Comparison of ENCODE assay signal across 8 cellular contexts in genomic region chr2:131093066-131093842, GRCh38. TPM values are rescaled to one million over a fixed set of nuclear protein-coding genes. Genes with fewer than 3 reads are reported as not detected.
DNase-seq lines count a peak whose midpoint lies in the region; ATAC-seq, FAIRE-seq and TF ChIP-seq lines count a peak whose summit lies in the region.

TSS of gene FAM168B (minus strand) at chr2:131093460. CDS start at chr2:131082646, 10,814 bp downstream.

- H3K27ac ChIP-seq in adrenal gland (peak within 1 kb of the TSS; percentile 87 to 100 (median 98)), heart left ventricle (peak within 1 kb of the TSS; percentile 84 to 99 (median 98)), upper lobe of right lung (peak within 1 kb of the TSS; percentile 89)

- H3K4me3 ChIP-seq in adrenal gland = peak within 1 kb of the TSS in 3 of 4 donors; percentile 79 to 100 (median 81)
- H3K4me3 ChIP-seq in heart left ventricle = peak within 1 kb of the TSS; percentile 52 to 99 (median 86)
- H3K4me3 ChIP-seq in upper lobe of right lung = peak within 1 kb of the TSS; percentile 67

- H3K4me1 ChIP-seq in adrenal gland (replicated peaks in 1 of 2) (peaks cover 0 to 26% of the 10 kb centered on the region in 2 donors), heart left ventricle (peaks cover 0 to 22% (median 16%) of the 10 kb centered on the region in 12 donors), upper lobe of right lung (peaks cover 22% of the 10 kb centered on the region)

- peak; percentile 98 for FAIRE-seq in GM12892 (lab: Jason Lieb, UNC)

- peak in 1 of 6 experiments; percentile 18 for TF ChIP-seq CTCF in adrenal gland (IDR thresholded peaks at IDR 0.05)
- TF ChIP-seq CTCF in heart left ventricle (IDR thresholded peaks at IDR 0.05) = no peak
- no peak for TF ChIP-seq CTCF in progenitor cell of endocrine pancreas (IDR thresholded peaks at IDR 0.05; ENCODE audit: unreplicated experiment)
- TF ChIP-seq CTCF in upper lobe of right lung (IDR thresholded peaks at IDR 0.05) = no peak

- H3K9me3 ChIP-seq in adrenal gland (replicated peaks in 1 of 3) (no peaks in the 10 kb centered on the region), heart left ventricle (no peaks in the 10 kb centered on the region), upper lobe of right lung (no peaks in the 10 kb centered on the region)

- peak; percentile 90 for DNase-seq in GM12892 (ENCODE audit: insufficient read length)
- peak; percentile 76 for DNase-seq in NCI-H1105 treated with DMSO at 0.1 percent for 48 hours (lab: John Stamatoyannopoulos, UW)
- DNase-seq in T-helper 1 cell = peak; percentile 77 to 89 (median 77)
- DNase-seq in adrenal gland = peak; percentile 84 to 92 (median 88)
- DNase-seq in heart left ventricle = peak; percentile 90 to 95 (median 93)
- DNase-seq in progenitor cell of endocrine pancreas (ENCODE audit: low spot score, unreplicated experiment) = peak; percentile 80
- DNase-seq in upper lobe of right lung = peak; percentile 94

- H3K36me3 Mint-ChIP-seq in progenitor cell of endocrine pancreas (ENCODE audit: insufficient read depth) = peaks cover 7% of the 10 kb centered on the region

- peak within 1 kb of the TSS; percentile 99 for H3K27ac Mint-ChIP-seq in progenitor cell of endocrine pancreas

- 0 to 1% (median 1%) methylated on average over 21 to 113 of the region's 113 CpGs for WGBS in adrenal gland, 4 donors
- WGBS in heart left ventricle, 4 donors = 0% methylated on average over 34 to 113 of the region's 113 CpGs

- H3K27me3 ChIP-seq in adrenal gland = no peaks in the 10 kb centered on the region
- H3K27me3 ChIP-seq in heart left ventricle = no peaks in the 10 kb centered on the region
- H3K27me3 ChIP-seq in upper lobe of right lung = no peaks in the 10 kb centered on the region

- TF ChIP-seq POLR2A in GM12892 (IDR thresholded peaks at IDR 0.05; ENCODE audit: low read depth, low read length) = peak; percentile 91
- peak; percentile 97 to 98 for TF ChIP-seq POLR2A in adrenal gland (IDR thresholded peaks at IDR 0.05)
- peak; percentile 58 to 88 for TF ChIP-seq POLR2A in heart left ventricle (IDR thresholded peaks at IDR 0.05)

- intact Hi-C loops in adrenal gland (cut with DNase I) (no loop called here), heart left ventricle (cut with DNase I) (loop anchor here in 3 of 10 donors (1.0 kb wide), 2 partner anchors 11 to 12 kb away; partner anchors contain the start of gene PLEKHB2 (in 1 of the 3)), upper lobe of right lung (cut with DNase I) (no loop called here)

- peak; percentile 80 for ATAC-seq in HG02678 (IDR thresholded peaks at IDR 0.05; ENCODE audit: unreplicated experiment)
- peak; percentile 94 to 98 (median 97) for ATAC-seq in heart left ventricle
- ATAC-seq in upper lobe of right lung = peak; percentile 99

- H3K9me3 Mint-ChIP-seq in progenitor cell of endocrine pancreas (ENCODE audit: low read depth) = no peaks in the 10 kb centered on the region

- peak within 1 kb of the TSS; percentile 91 for H3K4me3 Mint-ChIP-seq in progenitor cell of endocrine pancreas (ENCODE audit: low read depth)

- peaks cover 9% of the 10 kb centered on the region for H3K4me1 Mint-ChIP-seq in progenitor cell of endocrine pancreas (ENCODE audit: low read depth)

- peaks cover 0 to 10% of the 10 kb centered on the region in 2 donors for H3K36me3 ChIP-seq in adrenal gland (replicated peaks in 1 of 2)
- peaks cover 0 to 25% (median 12%) of the 10 kb centered on the region in 9 donors for H3K36me3 ChIP-seq in heart left ventricle
- H3K36me3 ChIP-seq in upper lobe of right lung = peaks cover 9% of the 10 kb centered on the region

- no peaks in the 10 kb centered on the region for H3K27me3 Mint-ChIP-seq in progenitor cell of endocrine pancreas

RNA-seq across cellular contexts. Expression of gene FAM168B, which starts in this region (rescaled TPM):
- 37.6 TPM for polyA plus RNA-seq in GM12892 (2012; ENCODE audit: missing spikeins)
- total RNA-seq in adrenal gland = 100 to 1,000 TPM in 4 of 8 donors, 10 to 100 TPM in 4; 92.0 to 139 (median 103) TPM
- 10 to 100 TPM; 15.7 to 61.6 (median 19.9) TPM for polyA plus RNA-seq in adrenal gland
- total RNA-seq in heart left ventricle = 100 to 1,000 TPM in 2 of 9 donors, 10 to 100 TPM in 7; 72.7 to 174 (median 86.9) TPM
- 10 to 100 TPM; 23.0 to 92.5 TPM for polyA plus RNA-seq in heart left ventricle
- 106 and 111 TPM in 2 replicates for total RNA-seq in progenitor cell of endocrine pancreas
- total RNA-seq in upper lobe of right lung = 77.8 TPM

Comparison
In these comparisons a context has a peak if more than half of its experiments do, and no peak if none do; other contexts are left out.
1. Peak in every context shown above with its lines: DNase-seq, ATAC-seq, H3K4me3 ChIP-seq and H3K27ac ChIP-seq.